8 cellular contexts compared by ENCODE assay signal in genomic region chr20:44475372-44475693, GRCh38. TPM values are rescaled to one million over a fixed set of nuclear protein-coding genes. Genes with fewer than 3 reads are reported as not detected.
DNase-seq lines count a peak whose midpoint lies in the region; ATAC-seq, FAIRE-seq and TF ChIP-seq lines count a peak whose summit lies in the region.

No MANE protein-coding gene starts in this region.

- in situ Hi-C loops in mammary epithelial cell (cut with MboI; ENCODE audit: low sequenced_read_pairs in 2 of 2): no loop called here

- H2AFZ ChIP-seq in mammary epithelial cell (ENCODE audit: low read depth, low read length): peak overlapping the region; percentile 86

- peaks cover 35% of the 10 kb centered on the region for H3K79me2 ChIP-seq in mammary epithelial cell (ENCODE audit: insufficient read depth, low read length)

- H3K4me3 Mint-ChIP-seq in stimulated activated naive CD8-positive, alpha-beta T cell treated with anti-CD3 and anti-CD28 coated beads, Interleukin-15, Interleukin-2, amounts not matched to agents 100 ng/mL and 50 ng/mL, for 24 hours: peak overlapping the region; percentile 95

- peak overlapping the region; percentile 72 for H3K4me2 ChIP-seq in mammary epithelial cell (ENCODE audit: insufficient read depth, low read depth, low read length)

- TSS peak; percentile 41 for BruUV-seq in mammary epithelial cell (replicated peaks; lab: Mats Ljungman, UMichigan)

- peak overlapping the region; percentile 37 for H3K9ac ChIP-seq in mammary epithelial cell (ENCODE audit: insufficient read depth, low read length)

- peak overlapping the region; percentile 86 for H3K27ac ChIP-seq in mammary epithelial cell (ENCODE audit: insufficient read depth, low read depth, low read length)

- CTCF ChIA-PET in mammary epithelial cell (lab: Charles Lee; ENCODE audit: low non-redundant PET): no interaction called here

- no peaks in the 10 kb centered on the region for H3K36me3 Mint-ChIP-seq in stimulated activated naive CD8-positive, alpha-beta T cell treated with anti-CD3 and anti-CD28 coated beads, Interleukin-15, Interleukin-2, amounts not matched to agents 100 ng/mL and 50 ng/mL, for 24 hours (ENCODE audit: low read depth)

- H3K4me3 ChIP-seq in mammary epithelial cell (replicated peaks in 1 of 3; ENCODE audit: insufficient read depth in 1 of 3, low read depth in 2 of 3, low read length in 3 of 3): peak overlapping the region; percentile 73 to 94 (median 78)
- peak overlapping the region; percentile 71 for H3K4me3 ChIP-seq in mononuclear cell (ENCODE audit: low read length)

- H3K9me3 ChIP-seq in mammary epithelial cell (replicated peaks; ENCODE audit: insufficient read depth, low read length) (no peaks in the 10 kb centered on the region), mononuclear cell (ENCODE audit: low read depth, low read length) (no peaks in the 10 kb centered on the region)

- TF ChIP-seq CTCF in mammary epithelial cell (conservative IDR thresholded peaks at IDR 0.05 in 1 of 2, IDR thresholded peaks at IDR 0.05 in 1 of 2; ENCODE audit: extremely low read depth in 1 of 2, insufficient read depth in 1 of 2, low read depth in 1 of 2, low read length in 2 of 2) (no peak), D721Med (IDR thresholded peaks at IDR 0.05; ENCODE audit: insufficient read depth, missing control alignments) (no peak)

- H4K20me1 ChIP-seq in mammary epithelial cell (ENCODE audit: insufficient read depth, low read length): no peaks in the 10 kb centered on the region

- H3K4me1 Mint-ChIP-seq in stimulated activated naive CD8-positive, alpha-beta T cell treated with anti-CD3 and anti-CD28 coated beads, Interleukin-15, Interleukin-2, amounts not matched to agents 100 ng/mL and 50 ng/mL, for 24 hours (ENCODE audit: low read depth): peaks cover 25% of the 10 kb centered on the region

- peaks cover 3% of the 10 kb centered on the region for H3K36me3 ChIP-seq in mammary epithelial cell (ENCODE audit: insufficient read depth, low read length)

- 0% methylated on average over 2 of the region's 2 CpGs for WGBS in mammary epithelial cell (ENCODE audit: low coverage, missing lambda C conversion rate)

- intact Hi-C loops in mammary epithelial cell (cut with micrococcal nuclease): loop anchor here (1.0 to 10.0 kb wide), 2 partner anchors 135 to 351 kb away; no protein-coding TSS in a partner anchor

- no peaks in the 10 kb centered on the region for H3K9me3 Mint-ChIP-seq in stimulated activated naive CD8-positive, alpha-beta T cell treated with anti-CD3 and anti-CD28 coated beads, Interleukin-15, Interleukin-2, amounts not matched to agents 100 ng/mL and 50 ng/mL, for 24 hours

- peak overlapping the region; percentile 97 for H3K27ac Mint-ChIP-seq in stimulated activated naive CD8-positive, alpha-beta T cell treated with anti-CD3 and anti-CD28 coated beads, Interleukin-15, Interleukin-2, amounts not matched to agents 100 ng/mL and 50 ng/mL, for 24 hours

- DNase-seq in stimulated activated naive CD8-positive, alpha-beta T cell treated with anti-CD3 and anti-CD28 coated beads, Interleukin-15, Interleukin-2, amounts not matched to agents 100 U/mL and 50 U/mL, for 24 hours: no peak
- DNase-seq in mammary epithelial cell (no peak), D721Med (ENCODE audit: insufficient read length, low spot score) (no peak), SW480 (ENCODE audit: low spot score) (no peak), NCI-H2107 (lab: John Stamatoyannopoulos, UW) (no peak), NAMALWA (ENCODE audit: low spot score) (no peak)

- H3K27me3 ChIP-seq in mammary epithelial cell (ENCODE audit: insufficient read depth, low read length) (no peaks in the 10 kb centered on the region), mononuclear cell (ENCODE audit: insufficient read depth, low read length) (no peaks in the 10 kb centered on the region)

- no peak for ATAC-seq in stimulated activated naive CD8-positive, alpha-beta T cell treated with anti-CD3 and anti-CD28 coated beads, Interleukin-15, Interleukin-2, amounts not matched to agents 100 U/mL and 50 U/mL, for 24 hours

- FAIRE-seq in D721Med (lab: Jason Lieb, UNC): no peak

- H3K4me1 ChIP-seq in mammary epithelial cell (ENCODE audit: insufficient read depth, low read length) (peaks cover 18% of the 10 kb centered on the region), mononuclear cell (ENCODE audit: insufficient read depth, low read length) (peaks cover 22% of the 10 kb centered on the region)

- no peaks in the 10 kb centered on the region for H3K27me3 Mint-ChIP-seq in stimulated activated naive CD8-positive, alpha-beta T cell treated with anti-CD3 and anti-CD28 coated beads, Interleukin-15, Interleukin-2, amounts not matched to agents 100 ng/mL and 50 ng/mL, for 24 hours

- dilution Hi-C loops in mammary epithelial cell (cut with HindIII; ENCODE audit: low sequenced_read_pairs): loop anchor here (5.0 kb wide), 1 partner anchor 38 kb away; no protein-coding TSS in a partner anchor

RNA-seq across cellular contexts. Expression of gene TTPAL, which starts 0.3 kb away (rescaled TPM):
- total RNA-seq in mammary epithelial cell: 10 to 100 TPM; 59.0 TPM
- polyA plus RNA-seq in mammary epithelial cell: 16.1 TPM
- 72.9 TPM for polyA minus RNA-seq in mammary epithelial cell
- total RNA-seq in mononuclear cell: 4.7 TPM

RNA-seq across cellular contexts. Expression of gene SERINC3, which starts 46.5 kb away (rescaled TPM):
- total RNA-seq in mammary epithelial cell (100 to 1,000 TPM; 101 to 153 TPM), mononuclear cell (37.7 TPM)
- polyA plus RNA-seq in mammary epithelial cell: 169 TPM
- 194 TPM for polyA minus RNA-seq in mammary epithelial cell

Comparison
In these comparisons a context has a peak if more than half of its experiments do, and no peak if none do; other contexts are left out.
1. RNA of gene TTPAL, which starts 0.3 kb away (total RNA-seq): 59.0 TPM in mammary epithelial cell; 4.7 TPM in mononuclear cell (single experiment); every median in the first group is over 10 times any median in the second.